In genomic region chr18:26911840-26912239, GRCh38 we compare ENCODE assay signal across 26 cellular contexts. TPM values are rescaled to one million over a fixed set of nuclear protein-coding genes. Genes with fewer than 3 reads are reported as not detected.
A peak's percentile ranks its signal among the peaks of the same experiment; 100 is the strongest.
DNase-seq lines count a peak whose midpoint lies in the region; ATAC-seq and TF ChIP-seq lines count a peak whose summit lies in the region.
"Had no signal": no experiment of that assay in that cellular context is flagged by ENCODE, and none has a peak within 500 bp of the region (broad histone marks: within the 10 kb centered on the region; RNA-seq: fewer than 3 reads in every experiment).

No MANE protein-coding gene starts in this region.

- no peaks in the 10 kb centered on the region for H3F3A ChIP-seq in smooth muscle cell (ENCODE audit: low read depth)

- H2AFZ ChIP-seq in smooth muscle cell (ENCODE audit: low read depth) = peak overlapping the region; percentile 50

- peak; percentile 5 for DNase-seq in NCI-H82 treated with DMSO at 0.1 percent for 48 hours (lab: John Stamatoyannopoulos, UW; ENCODE audit: unreplicated experiment)
- DNase-seq in kidney tubule cell (ENCODE audit: low spot score) = peak; percentile 33
- no peak for DNase-seq in smooth muscle cell (lab: John Stamatoyannopoulos, UW; ENCODE audit: unreplicated experiment)
- DNase-seq in stimulated activated CD4-positive, alpha-beta T cell treated with anti-CD3 and anti-CD28 coated beads, Interleukin-15, amount 100 ng/mL, for 24 hours = no peak
- no peak for DNase-seq in MG63
- DNase-seq: activated CD8-positive, alpha-beta T cell treated with anti-CD3 and anti-CD28 coated beads for 36 hours; central memory CD4-positive, alpha-beta T cell; DMS79; esophagus squamous epithelium; foreskin melanocyte; KBM-7; left colon; midbrain; MM.1S; naive thymus-derived CD4-positive, alpha-beta T cell; NCI-H1436; ovary; trophoblast cell had no signal

- no peaks in the 10 kb centered on the region for H4K20me1 ChIP-seq in smooth muscle cell (ENCODE audit: low read depth)

- H3K36me3 ChIP-seq in smooth muscle cell (ENCODE audit: low read depth) (no peaks in the 10 kb centered on the region), MG63 (no peaks in the 10 kb centered on the region)
- H3K36me3 ChIP-seq: ascending aorta, esophagus squamous epithelium, ovary, right atrium auricular region had no signal

- no peak overlapping the region for H3K4me2 ChIP-seq in smooth muscle cell

- no peak overlapping the region for H3K27ac ChIP-seq in smooth muscle cell (ENCODE audit: low read depth)
- H3K27ac ChIP-seq: ascending aorta, esophagus squamous epithelium, right atrium auricular region had no signal

- no peak overlapping the region for H3K4me3 ChIP-seq in smooth muscle cell
- no peak overlapping the region for H3K4me3 ChIP-seq in MG63
- H3K4me3 ChIP-seq: ascending aorta, esophagus squamous epithelium, ovary, right atrium auricular region had no signal

- no peaks in the 10 kb centered on the region for H3K27me3 ChIP-seq in smooth muscle cell (ENCODE audit: low read depth)
- peaks cover 7% of the 10 kb centered on the region; the same call in 1 of the 2 replicates for H3K27me3 ChIP-seq in MG63
- H3K27me3 ChIP-seq: ascending aorta, esophagus squamous epithelium, ovary, right atrium auricular region had no signal

- no peaks in the 10 kb centered on the region for H3K9me3 ChIP-seq in smooth muscle cell (replicated peaks; ENCODE audit: low read depth)
- H3K9me3 ChIP-seq in MG63 = no peaks in the 10 kb centered on the region
- H3K9me3 ChIP-seq: ascending aorta, esophagus squamous epithelium, ovary, right atrium auricular region had no signal

- TF ChIP-seq CTCF in smooth muscle cell (IDR thresholded peaks at IDR 0.05; ENCODE audit: borderline replicate concordance, insufficient read depth, poor library complexity, severe bottlenecking) = no peak

- ATAC-seq in GM18868 (IDR thresholded peaks at IDR 0.05; ENCODE audit: unreplicated experiment) = peak; percentile 86
- ATAC-seq in GM18858 (IDR thresholded peaks at IDR 0.05; ENCODE audit: unreplicated experiment) = no peak
- ATAC-seq: activated CD8-positive, alpha-beta T cell treated with anti-CD3 and anti-CD28 coated beads for 36 hours; activated naive CD4-positive, alpha-beta T cell treated with anti-CD3 and anti-CD28 coated beads, Interleukin-2, amount 50 U/mL, for 72 hours; HCT116; left colon; naive thymus-derived CD4-positive, alpha-beta T cell had no signal

- WGBS in smooth muscle cell (ENCODE audit: low lambda C conversion rate) = 66% methylated on average over 4 of the region's 4 CpGs

- H3K79me2 ChIP-seq in smooth muscle cell (ENCODE audit: low read depth) = no peaks in the 10 kb centered on the region

- peaks cover 5% of the 10 kb centered on the region for H3K4me1 ChIP-seq in smooth muscle cell (ENCODE audit: low read depth)
- H3K4me1 ChIP-seq: ascending aorta, esophagus squamous epithelium had no signal

- no peak overlapping the region for H3K9ac ChIP-seq in smooth muscle cell (ENCODE audit: low read depth)

RNA-seq across cellular contexts. Expression of gene AQP4, which starts 46.3 kb away (rescaled TPM):
- total RNA-seq in smooth muscle cell = not detected in 2 replicates
- not detected in 2 replicates for polyA plus RNA-seq in smooth muscle cell
- total RNA-seq in MG63 (2014; rRNA removed; shearing (Covaris generic); ENCODE audit: low replicate concordance) = not detected in 2 replicates
- total RNA-seq: activated CD8-positive, alpha-beta T cell treated with anti-CD3 and anti-CD28 coated beads for 36 hours; activated naive CD4-positive, alpha-beta T cell treated with anti-CD3 and anti-CD28 coated beads, Interleukin-2, amount 50 U/mL, for 72 hours; activated T-helper 2 cell treated with anti-CD3 and anti-CD28 coated beads, Interferon-gamma antibody, Interleukin-2, Interleukin-4, amounts not matched to agents 10 μg/mL and 5 μg/mL and 100 μg/mL, durations not matched to agents 14 hours and 24 hours and 36 hours; ascending aorta; naive thymus-derived CD4-positive, alpha-beta T cell had no signal
- polyA plus RNA-seq: BJ; naive thymus-derived CD4-positive, alpha-beta T cell had no signal

Comparison
In these comparisons a context has a peak if more than half of its experiments do, and no peak if none do; other contexts are left out.
1. DNase-seq: peak in NCI-H82 treated with DMSO at 0.1 percent for 48 hours (single experiment) and kidney tubule cell (single experiment); none in smooth muscle cell (single experiment), stimulated activated CD4-positive, alpha-beta T cell treated with anti-CD3 and anti-CD28 coated beads, Interleukin-15, amount 100 ng/mL, for 24 hours (single experiment) and MG63 (single experiment).